Comparison of ENCODE assay signal across 1 cellular context in the genomic region with DNA sequence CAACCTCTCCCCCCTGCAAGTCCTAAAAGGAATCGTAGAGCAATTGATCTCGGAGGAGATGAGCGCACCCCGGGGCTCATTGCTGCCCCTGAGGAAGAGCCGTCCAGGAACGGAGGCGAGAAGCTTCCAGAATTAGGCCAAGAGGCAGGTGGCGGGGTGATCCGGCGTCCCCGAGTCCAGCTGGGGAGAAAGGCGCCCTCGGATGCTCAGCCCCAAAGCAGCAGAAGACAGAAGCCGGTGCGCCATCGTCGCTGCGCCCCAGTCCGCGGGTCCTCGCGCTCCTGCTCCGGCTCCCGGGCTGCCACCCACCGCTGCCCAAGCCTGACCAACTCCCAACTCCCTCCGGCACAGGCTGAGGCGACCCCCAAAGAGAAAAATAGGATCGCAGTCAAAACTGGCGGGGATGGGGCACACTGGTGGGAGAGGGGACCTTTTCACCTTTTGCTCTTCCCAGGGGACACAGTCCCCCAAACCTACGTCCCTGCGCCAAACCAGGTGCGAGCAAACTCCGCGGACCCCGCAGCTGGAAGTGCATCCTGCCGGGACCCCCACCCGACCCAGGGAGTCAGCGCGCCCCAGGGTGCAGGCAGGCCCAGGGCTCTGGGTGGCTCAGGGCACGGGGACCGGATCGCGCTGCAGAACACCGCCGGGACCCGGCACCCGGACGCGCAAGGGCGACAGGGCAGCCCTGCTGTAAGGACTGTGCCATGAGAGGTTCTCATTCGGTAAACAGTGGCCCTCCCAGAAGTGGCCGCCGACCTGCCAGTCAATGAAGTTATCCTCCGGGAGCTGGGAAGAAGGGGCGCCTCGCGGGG.
TF ChIP-seq lines count a peak whose summit lies in the region.

No MANE protein-coding gene starts in this region.

TF ChIP-seq in endothelial cell of umbilical vein, 7 proteins besides CTCF, POLR2A, EP300 and RAD21:
- TF ChIP-seq JUN (IDR thresholded peaks at IDR 0.05; ENCODE audit: borderline replicate concordance, insufficient read depth, insufficient read length, low read depth), result no peak
- peak; percentile 11 for TF ChIP-seq EZH2 (IDR thresholded peaks at IDR 0.05; ENCODE audit: borderline replicate concordance, low read depth, low read length, severe bottlenecking)
- TF ChIP-seq GATA2 (IDR thresholded peaks at IDR 0.05; ENCODE audit: insufficient read depth, insufficient read length, low read depth, low read length), result no peak
- no peak for TF ChIP-seq FOS (IDR thresholded peaks at IDR 0.05; ENCODE audit: borderline replicate concordance, insufficient read depth, low read length)
